In genomic region chr1:167721617-167722151, GRCh38 we compare ENCODE assay signal across 1 cellular context.
A peak's percentile ranks its signal among the peaks of the same experiment; 100 is the strongest.
TF ChIP-seq lines count a peak whose summit lies in the region.

MPZL1 (plus strand) TSS chr1:167721982; CDS start chr1:167722152, 170 bp downstream.

TF ChIP-seq in H1, 55 proteins besides CTCF, POLR2A, EP300 and RAD21 (continued from another document):
- TF ChIP-seq PHF8 (conservative IDR thresholded peaks at IDR 0.05; ENCODE audit: low read depth, low read length) (peak; percentile 68; the same call in 1 of the 2 replicates), CREB1 (IDR thresholded peaks at IDR 0.05) (peak; percentile 39; the same call in 1 of the 2 replicates), BCL11A (IDR thresholded peaks at IDR 0.05; ENCODE audit: low read depth in 2 of 2, low read length in 2 of 2) (no peak), KDM1A (IDR thresholded peaks at IDR 0.05; ENCODE audit: borderline replicate concordance, low read length) (no peak), KDM4A (IDR thresholded peaks at IDR 0.05; ENCODE audit: low read depth, low read length, severe bottlenecking) (peak; percentile 97), SP1 (IDR thresholded peaks at IDR 0.05; ENCODE audit: low read depth, low read length) (peak; percentile 96)
